Comparison of ENCODE assay signal across 8 cellular contexts in the genomic region with DNA sequence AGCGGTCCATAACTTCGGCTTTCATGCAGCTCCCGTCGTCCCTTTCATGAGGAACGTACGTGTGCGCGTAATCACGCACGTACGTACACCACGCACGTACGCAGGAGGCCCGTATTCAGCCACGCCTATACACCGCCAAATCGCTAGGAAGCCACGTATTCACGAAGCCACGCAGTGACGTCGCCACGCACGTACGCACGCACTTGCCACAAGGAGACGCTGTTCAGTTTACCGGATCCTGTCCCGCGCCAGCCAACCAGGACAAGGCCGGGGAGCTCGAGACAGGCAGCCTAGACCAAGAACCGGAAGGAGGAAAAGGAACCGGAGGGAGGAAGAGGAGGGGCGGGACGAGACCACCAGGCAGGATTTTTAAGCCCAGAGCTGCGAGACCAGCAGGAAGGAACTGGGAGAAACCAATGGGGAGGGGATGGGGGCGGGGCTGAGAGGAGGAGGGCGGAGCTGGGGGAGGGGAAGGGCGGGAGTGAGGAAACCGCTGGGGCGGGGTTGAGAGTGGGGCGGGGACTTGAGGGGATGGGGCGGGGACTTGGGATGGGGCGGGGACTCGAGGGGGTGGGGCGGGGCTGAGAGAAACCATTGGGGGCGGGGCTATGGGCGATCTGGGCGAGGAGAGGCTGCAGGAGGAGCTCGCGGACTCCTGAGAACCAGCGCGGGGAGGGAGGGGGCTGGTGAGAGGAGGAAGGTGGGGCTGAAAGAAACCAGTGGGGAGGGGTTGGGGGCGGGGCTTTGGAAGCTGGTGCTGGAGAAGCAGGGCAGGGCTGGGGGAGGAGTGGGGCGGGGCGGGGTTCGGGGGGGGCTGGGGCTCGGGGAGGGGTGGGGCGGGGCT. TPM values are rescaled to one million over a fixed set of nuclear protein-coding genes. Genes with fewer than 3 reads are reported as not detected.
A peak's percentile ranks its signal among the peaks of the same experiment; 100 is the strongest.
DNase-seq lines count a peak whose midpoint lies in the region; ATAC-seq and TF ChIP-seq lines count a peak whose summit lies in the region.

TSS of gene EOLA2 (minus strand) at position 65 of the 844 bp plus-strand sequence. CDS start 4,617 bp downstream, outside the sequence.

- peaks cover 16% of the 10 kb centered on the region for H3K4me1 ChIP-seq in BLaER1
- H3K4me1 ChIP-seq in colonic mucosa: no peaks in the 10 kb centered on the region

- intact Hi-C loops in activated CD4-positive, alpha-beta T cell treated with anti-CD3 and anti-CD28 coated beads, Interleukin-2, amount 10 ng/mL, durations not matched to agents 24 days and 14 days (cut with micrococcal nuclease): no loop called here
- intact Hi-C loops in colonic mucosa (cut with DNase I): no loop called here

- no peaks in the 10 kb centered on the region for H3K9me3 Mint-ChIP-seq in activated CD4-positive, alpha-beta T cell treated with anti-CD3 and anti-CD28 coated beads, Interleukin-2, amount 10 ng/mL, durations not matched to agents 24 days and 14 days

- H3K36me3 ChIP-seq in BLaER1 (peaks cover 5% of the 10 kb centered on the region; the same call in 1 of the 2 replicates), colonic mucosa (no peaks in the 10 kb centered on the region)

- H3K27me3 Mint-ChIP-seq in activated CD4-positive, alpha-beta T cell treated with anti-CD3 and anti-CD28 coated beads, Interleukin-2, amount 10 ng/mL, durations not matched to agents 24 days and 14 days: no peaks in the 10 kb centered on the region

- H3K9me3 ChIP-seq in BLaER1 (peaks cover 11% of the 10 kb centered on the region; the same call in 1 of the 2 replicates), colonic mucosa (no peaks in the 10 kb centered on the region)

- peaks cover 10% of the 10 kb centered on the region for H3K4me1 Mint-ChIP-seq in activated CD4-positive, alpha-beta T cell treated with anti-CD3 and anti-CD28 coated beads, Interleukin-2, amount 10 ng/mL, durations not matched to agents 24 days and 14 days

- H3K27ac Mint-ChIP-seq in activated CD4-positive, alpha-beta T cell treated with anti-CD3 and anti-CD28 coated beads, Interleukin-2, amount 10 ng/mL, durations not matched to agents 24 days and 14 days: peak within 1 kb of the TSS; percentile 97

- H3K4me2 ChIP-seq in BLaER1: peak within 1 kb of the TSS; percentile 83

- H3K27ac ChIP-seq in BLaER1: peak within 1 kb of the TSS; percentile 87
- peak within 1 kb of the TSS; percentile 75 for H3K27ac ChIP-seq in colonic mucosa

- H3K4me3 Mint-ChIP-seq in activated CD4-positive, alpha-beta T cell treated with anti-CD3 and anti-CD28 coated beads, Interleukin-2, amount 10 ng/mL, durations not matched to agents 24 days and 14 days: peak within 1 kb of the TSS; percentile 92

- peak; percentile 89 for DNase-seq in NCI-H526 treated with DMSO at 0.1 percent for 48 hours (lab: John Stamatoyannopoulos, UW)
- DNase-seq in activated CD4-positive, alpha-beta T cell treated with anti-CD3 and anti-CD28 coated beads, Interleukin-2, amount 10 ng/mL, durations not matched to agents 24 days and 14 days: peak; percentile 97
- DNase-seq in colonic mucosa: peak; percentile 93
- peak; percentile 98 for DNase-seq in kidney tubule cell (ENCODE audit: low spot score)
- DNase-seq in stimulated activated CD4-positive, alpha-beta T cell treated with anti-CD3 and anti-CD28 coated beads, Interleukin-1b, Interleukin-23, amount 100 ng/mL, for 24 hours (ENCODE audit: low read depth in 4 of 4, low spot score in 1 of 4): peak; percentile 74 to 84 (median 79)

- H3K36me3 Mint-ChIP-seq in activated CD4-positive, alpha-beta T cell treated with anti-CD3 and anti-CD28 coated beads, Interleukin-2, amount 10 ng/mL, durations not matched to agents 24 days and 14 days (ENCODE audit: low read depth): peaks cover 9% of the 10 kb centered on the region

- peaks cover 8% of the 10 kb centered on the region; the same call in 1 of the 2 replicates for H4K20me1 ChIP-seq in BLaER1

- TF ChIP-seq CTCF in colonic mucosa (IDR thresholded peaks at IDR 0.05): peak; percentile 38

- H3K4me3 ChIP-seq in BLaER1 (peak within 1 kb of the TSS; percentile 84), colonic mucosa (peak within 1 kb of the TSS; percentile 54)

- no peaks in the 10 kb centered on the region for H3K27me3 ChIP-seq in BLaER1
- no peaks in the 10 kb centered on the region for H3K27me3 ChIP-seq in colonic mucosa

- H3K9ac ChIP-seq in BLaER1 (peak within 1 kb of the TSS; percentile 92), colonic mucosa (ENCODE audit: low read depth in 2 of 2, low read length in 2 of 2) (peak within 1 kb of the TSS; percentile 67 to 81)

- peak; percentile 62 for ATAC-seq in GM19328 (IDR thresholded peaks at IDR 0.05; ENCODE audit: unreplicated experiment)
- peak; percentile 72 for ATAC-seq in HG03520 (IDR thresholded peaks at IDR 0.05; ENCODE audit: unreplicated experiment)

RNA-seq across cellular contexts. Expression of gene EOLA2, which starts in this region (rescaled TPM):
- 49.2 and 50.0 TPM in 2 replicates for total RNA-seq in activated CD4-positive, alpha-beta T cell treated with anti-CD3 and anti-CD28 coated beads, Interleukin-2, amount 10 ng/mL, durations not matched to agents 24 days and 14 days
- 10 to 100 TPM; 28.2 to 28.4 TPM for total RNA-seq in colonic mucosa

Comparison
In these comparisons a context has a peak if more than half of its experiments do, and no peak if none do; other contexts are left out.
1. Peak in every context shown above with its lines: DNase-seq, ATAC-seq, H3K4me3 ChIP-seq and H3K27ac ChIP-seq.